ENCODE assay signal across 11 cellular contexts in the genomic region with DNA sequence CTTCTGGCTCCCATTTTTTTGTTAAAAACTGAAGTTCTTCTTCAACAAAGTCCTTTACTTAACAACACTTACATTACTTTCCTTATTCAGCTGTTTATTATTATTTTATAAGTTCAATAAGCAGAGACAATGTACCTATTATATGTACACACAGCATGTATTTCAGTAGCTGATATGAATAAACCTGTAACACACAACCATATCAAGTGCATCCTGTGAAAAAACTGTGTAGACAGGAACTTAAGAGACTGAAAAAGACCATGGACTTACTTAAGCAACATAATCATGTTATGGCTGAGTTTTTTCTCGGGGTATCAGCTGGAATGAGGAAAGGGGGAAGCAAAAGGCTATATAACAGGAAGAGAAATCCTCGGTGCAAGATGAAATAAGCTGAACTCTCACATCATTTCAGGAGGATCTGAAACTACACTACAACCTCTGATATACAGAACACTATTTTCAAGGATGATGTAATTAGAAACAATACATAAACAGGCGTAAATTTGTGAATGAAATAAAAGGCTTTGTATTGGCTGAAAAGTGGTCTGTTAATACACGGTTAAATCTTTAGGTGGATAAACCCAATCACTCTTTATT.
DNase-seq lines count a peak whose midpoint lies in the region; ATAC-seq and TF ChIP-seq lines count a peak whose summit lies in the region.
"Had no signal": no experiment of that assay in that cellular context is flagged by ENCODE, and none has a peak within 500 bp of the region (broad histone marks: within the 10 kb centered on the region; RNA-seq: fewer than 3 reads in every experiment).

No MANE protein-coding gene starts in this region.

- no peak overlapping the region for H4K91ac ChIP-seq in mesenchymal stem cell (ENCODE audit: low read length)

- H4K8ac ChIP-seq in mesenchymal stem cell (ENCODE audit: low read length), result no peak overlapping the region

- H3K4me2 ChIP-seq in mesenchymal stem cell (ENCODE audit: low read length, poor library complexity, severe bottlenecking), result no peak overlapping the region

- H3K27me3 ChIP-seq in left lung, result no peaks in the 10 kb centered on the region
- no peaks in the 10 kb centered on the region for H3K27me3 ChIP-seq in mesenchymal stem cell (ENCODE audit: control insufficient read depth in 1 of 2, insufficient read depth in 1 of 2, low read length in 2 of 2)

- no peak overlapping the region for H2BK15ac ChIP-seq in mesenchymal stem cell (ENCODE audit: low read depth, poor library complexity, severe bottlenecking)

- H2BK12ac ChIP-seq in mesenchymal stem cell (ENCODE audit: low read length in 2 of 2), result no peak overlapping the region

- peaks cover 4% of the 10 kb centered on the region for H3K79me1 ChIP-seq in mesenchymal stem cell (replicated peaks; ENCODE audit: low read length, poor library complexity, severe bottlenecking)

- DNase-seq in left lung, result no peak
- no peak for DNase-seq in mesenchymal stem cell
- no peak for DNase-seq in NCI-H1694 (lab: John Stamatoyannopoulos, UW)
- DNase-seq in activated CD4-positive, CD25-positive, alpha-beta regulatory T cell treated with anti-CD3 and anti-CD28 coated beads, Interleukin-2, amount 50 U/mL, for 72 hours, result no peak
- no peak for DNase-seq in effector CD4-positive, alpha-beta T cell
- DNase-seq: NCI-H1436, WERI-Rb-1 had no signal

- H3K18ac ChIP-seq in mesenchymal stem cell (ENCODE audit: low read depth in 1 of 2, low read length in 2 of 2), result no peak overlapping the region

- H2AFZ ChIP-seq in mesenchymal stem cell (ENCODE audit: low read depth, low read length), result no peak overlapping the region

- no peak overlapping the region for H2BK120ac ChIP-seq in mesenchymal stem cell (ENCODE audit: low read depth, low read length)

- no peak overlapping the region for H3K4ac ChIP-seq in mesenchymal stem cell (ENCODE audit: low read depth in 1 of 2, low read length in 2 of 2)

- TF ChIP-seq CTCF in left lung (IDR thresholded peaks at IDR 0.05), result no peak

- no CpG with 5 or more reads among the region's 4 CpGs for WGBS in mesenchymal stem cell

- intact Hi-C loops in left lung (cut with DNase I), result no loop called here

- H3K4me1 ChIP-seq in left lung (peaks cover 0 to 34% of the 10 kb centered on the region in 2 donors), mesenchymal stem cell (ENCODE audit: control insufficient read depth, insufficient read depth, low read depth, low read length) (no peaks in the 10 kb centered on the region)

- H2BK5ac ChIP-seq in mesenchymal stem cell (ENCODE audit: low read depth, low read length, poor library complexity, severe bottlenecking), result no peak overlapping the region

- H3K36me3 ChIP-seq in left lung, result peaks cover 0 to 16% of the 10 kb centered on the region in 2 donors
- H3K36me3 ChIP-seq in mesenchymal stem cell (ENCODE audit: control insufficient read depth in 1 of 2, insufficient read depth in 2 of 2, low read depth in 1 of 2, low read length in 2 of 2), result peaks cover 4 to 91% of the 10 kb centered on the region in 2 experiments

- H3K4me3 ChIP-seq in left lung, result no peak overlapping the region
- no peak overlapping the region for H3K4me3 ChIP-seq in mesenchymal stem cell (ENCODE audit: insufficient read depth in 1 of 2, low read depth in 1 of 2, low read length in 2 of 2)

- H3K27ac ChIP-seq in left lung (peak overlapping the region in 1 of 2 donors; percentile 26), mesenchymal stem cell (ENCODE audit: low read length, poor library complexity, severe bottlenecking) (no peak overlapping the region)
- H3K27ac ChIP-seq: WERI-Rb-1 had no signal

- no peak overlapping the region for H3K9ac ChIP-seq in mesenchymal stem cell (ENCODE audit: low read length)

- H3K9me3 ChIP-seq in left lung, result no peaks in the 10 kb centered on the region
- H3K9me3 ChIP-seq in mesenchymal stem cell (ENCODE audit: control insufficient read depth, low read length), result no peaks in the 10 kb centered on the region

- no peak overlapping the region for H2AK5ac ChIP-seq in mesenchymal stem cell (ENCODE audit: low read length, severe bottlenecking)

- H3K23ac ChIP-seq in mesenchymal stem cell (ENCODE audit: low read length in 2 of 2), result no peak overlapping the region

- ATAC-seq in GM18520 (IDR thresholded peaks at IDR 0.05; ENCODE audit: unreplicated experiment), result peak; percentile 33
- peak; percentile 43 for ATAC-seq in GM21737 (IDR thresholded peaks at IDR 0.05; ENCODE audit: unreplicated experiment)
- ATAC-seq in HG03432 (IDR thresholded peaks at IDR 0.05; ENCODE audit: unreplicated experiment), result peak; percentile 62
- ATAC-seq in left lung, result peak; percentile 64
- ATAC-seq: left lobe of liver had no signal

- H3K14ac ChIP-seq in mesenchymal stem cell (ENCODE audit: low read length in 2 of 2), result no peak overlapping the region
